In genomic region chr17:81365601-81366585, GRCh38 we compare ENCODE assay signal across 8 cellular contexts. TPM values are rescaled to one million over a fixed set of nuclear protein-coding genes. Genes with fewer than 3 reads are reported as not detected.
DNase-seq lines count a peak whose midpoint lies in the region; ATAC-seq and TF ChIP-seq lines count a peak whose summit lies in the region.

No MANE protein-coding gene starts in this region.

- H3K9ac ChIP-seq in HUES48 (ENCODE audit: low read depth, low read length): no peak overlapping the region
- H3K9ac ChIP-seq in skeletal muscle tissue (ENCODE audit: low read depth in 1 of 3, low read length in 3 of 3): peak overlapping the region in 1 of 3 donors; percentile 80

- CTCF ChIA-PET in WTC11 (lab: Charles Lee): interaction anchor here (0.6 to 1.6 kb wide), 10 partner anchors 29 to 143 kb away, joined by 3 to 7 read pairs (median 3); partner anchors contain the start of gene BAHCC1
- CTCF ChIA-PET in Caco-2 (lab: Charles Lee): no interaction called here

- no peaks in the 10 kb centered on the region for H3K36me3 ChIP-seq in HUES48 (ENCODE audit: control insufficient read depth, insufficient read depth, low read length)
- H3K36me3 ChIP-seq in skeletal muscle tissue (ENCODE audit: control insufficient read depth in 3 of 3, insufficient read depth in 3 of 3, low read length in 3 of 3): no peaks in the 10 kb centered on the region
- H3K36me3 ChIP-seq in osteoblast (ENCODE audit: insufficient read depth, low read length): no peaks in the 10 kb centered on the region
- H3K36me3 ChIP-seq in Caco-2 (ENCODE audit: control insufficient read depth, insufficient read depth, low read length): no peaks in the 10 kb centered on the region

- H3K27me3 ChIP-seq in HUES48 (ENCODE audit: control insufficient read depth, insufficient read depth, low read length) (peaks cover 20% of the 10 kb centered on the region; the same call in 1 of the 2 replicates), skeletal muscle tissue (ENCODE audit: control insufficient read depth in 3 of 3, insufficient read depth in 3 of 3, low read length in 3 of 3) (peaks cover 0 to 12% (median 10%) of the 10 kb centered on the region in 3 donors), osteoblast (ENCODE audit: insufficient read depth, low read length) (peaks cover 8% of the 10 kb centered on the region), Caco-2 (replicated peaks; ENCODE audit: control insufficient read depth, insufficient read depth, low read length) (no peaks in the 10 kb centered on the region)

- BruUV-seq in Caco-2 (replicated peaks; lab: Mats Ljungman, UMichigan): no TSS peak

- H3K4me1 Mint-ChIP-seq in WTC11 (peaks cover 6% of the 10 kb centered on the region), Caco-2 (ENCODE audit: low read depth, unreplicated experiment) (peaks cover 13% of the 10 kb centered on the region)

- no peaks in the 10 kb centered on the region for H3K36me3 Mint-ChIP-seq in WTC11
- H3K36me3 Mint-ChIP-seq in Caco-2 (ENCODE audit: insufficient read depth, unreplicated experiment): no peaks in the 10 kb centered on the region

- peak overlapping the region; percentile 54; the same call in 1 of the 2 replicates for H3K4me3 ChIP-seq in HUES48 (ENCODE audit: low read depth, low read length)
- H3K4me3 ChIP-seq in skeletal muscle tissue (ENCODE audit: low read length in 3 of 3): peak overlapping the region; percentile 54 to 76 (median 62)
- H3K4me3 ChIP-seq in osteoblast (ENCODE audit: insufficient read depth, low read length): no peak overlapping the region
- no peak overlapping the region for H3K4me3 ChIP-seq in Caco-2 (ENCODE audit: low read depth, low read length)

- H3K27ac ChIP-seq in 22Rv1 (peak overlapping the region; percentile 99), HUES48 (ENCODE audit: low read depth, low read length) (no peak overlapping the region), skeletal muscle tissue (ENCODE audit: low read depth, low read length) (no peak overlapping the region), osteoblast (ENCODE audit: low read depth, low read length) (no peak overlapping the region)

- peak overlapping the region; percentile 44 for H3K4me3 Mint-ChIP-seq in WTC11
- no peak overlapping the region for H3K4me3 Mint-ChIP-seq in Caco-2 (ENCODE audit: unreplicated experiment)

- H3K27ac Mint-ChIP-seq in WTC11 (no peak overlapping the region), Caco-2 (ENCODE audit: unreplicated experiment) (no peak overlapping the region)

- POLR2A ChIA-PET in WTC11 (lab: Charles Lee) (interaction anchor here (0.6 to 0.8 kb wide), 2 partner anchors 19 to 31 kb away, joined by 3 to 4 read pairs; no protein-coding TSS in a partner anchor), Caco-2 (lab: Charles Lee) (interaction anchor here (0.6 kb wide), 1 partner anchor 100 kb away, joined by 3 read pairs; no protein-coding TSS in a partner anchor)

- TF ChIP-seq CTCF in 22Rv1 (IDR thresholded peaks at IDR 0.05) (no peak), WTC11 (IDR thresholded peaks at IDR 0.05) (no peak), osteoblast (IDR thresholded peaks at IDR 0.05; ENCODE audit: extremely low read depth, low read depth, low read length) (no peak), Caco-2 (IDR thresholded peaks at IDR 0.05; ENCODE audit: insufficient read depth in 1 of 2, low read depth in 1 of 2, low read length in 1 of 2, severe bottlenecking in 1 of 2, unreplicated experiment in 1 of 2) (no peak)

- no peak for ATAC-seq in WTC11
- ATAC-seq in HG02938 (IDR thresholded peaks at IDR 0.05; ENCODE audit: unreplicated experiment): no peak

- no peaks in the 10 kb centered on the region for H3K79me2 ChIP-seq in osteoblast (ENCODE audit: insufficient read depth, low read length)

- H3K4me2 ChIP-seq in osteoblast (ENCODE audit: insufficient read depth, low read length): no peak overlapping the region

- H2AFZ ChIP-seq in osteoblast (ENCODE audit: low read length): no peak overlapping the region

- H3K9me3 ChIP-seq in HUES48 (ENCODE audit: control insufficient read depth, insufficient read depth, low read length): no peaks in the 10 kb centered on the region
- no peaks in the 10 kb centered on the region for H3K9me3 ChIP-seq in skeletal muscle tissue (ENCODE audit: control insufficient read depth in 3 of 3, low read length in 3 of 3)
- H3K9me3 ChIP-seq in osteoblast (ENCODE audit: low read depth, low read length): no peaks in the 10 kb centered on the region
- no peaks in the 10 kb centered on the region for H3K9me3 ChIP-seq in Caco-2

- DNase-seq in WTC11 (ENCODE audit: low spot score) (no peak), glomerular visceral epithelial cell (ENCODE audit: extremely low spot score) (peak; percentile 95), osteoblast (ENCODE audit: insufficient read length, low spot score, missing footprints) (no peak), Caco-2 (no peak)

- H3K27me3 Mint-ChIP-seq in WTC11 (ENCODE audit: low read depth) (peaks cover 26% of the 10 kb centered on the region), Caco-2 (ENCODE audit: insufficient read depth, unreplicated experiment) (no peaks in the 10 kb centered on the region)

- H3K9me3 Mint-ChIP-seq in WTC11: no peaks in the 10 kb centered on the region
- H3K9me3 Mint-ChIP-seq in Caco-2 (ENCODE audit: unreplicated experiment): no peaks in the 10 kb centered on the region

- no peaks in the 10 kb centered on the region for H4K20me1 ChIP-seq in osteoblast (ENCODE audit: insufficient read depth, low read length)

- H3K4me1 ChIP-seq in HUES48 (ENCODE audit: control insufficient read depth, insufficient read depth, low read length): peaks cover 9% of the 10 kb centered on the region
- H3K4me1 ChIP-seq in skeletal muscle tissue (ENCODE audit: control insufficient read depth in 3 of 3, insufficient read depth in 3 of 3, low read length in 3 of 3): peaks cover 10 to 13% (median 12%) of the 10 kb centered on the region in 3 donors
- no peaks in the 10 kb centered on the region for H3K4me1 ChIP-seq in osteoblast (ENCODE audit: insufficient read depth, low read length)
- peaks cover 19% of the 10 kb centered on the region for H3K4me1 ChIP-seq in Caco-2

- intact Hi-C loops in Caco-2 (cut with micrococcal nuclease; ENCODE audit: unreplicated experiment): no loop called here

TF ChIP-seq in WTC11, 78 proteins besides CTCF, POLR2A, EP300 and RAD21:
- TF ChIP-seq JAZF1 (CRISPR knock-in tag; IDR thresholded peaks at IDR 0.05): no peak
- TF ChIP-seq ZSCAN18 (CRISPR knock-in tag; IDR thresholded peaks at IDR 0.05): no peak
- no peak for TF ChIP-seq ZMAT4 (CRISPR knock-in tag; IDR thresholded peaks at IDR 0.05)
- TF ChIP-seq CBFB (CRISPR knock-in tag; IDR thresholded peaks at IDR 0.05; ENCODE audit: low read depth): no peak
- no peak for TF ChIP-seq TEAD1 (CRISPR knock-in tag; IDR thresholded peaks at IDR 0.05)

RNA-seq across cellular contexts. Expression of gene BAHCC1, which starts 29.4 kb away (rescaled TPM):
- total RNA-seq in WTC11 (2021): 17.1 to 29.8 TPM (median 21.5 TPM) in 3 replicates
- 8.4 TPM for total RNA-seq in skeletal muscle tissue
- 11.2 and 11.5 TPM in 2 replicates for total RNA-seq in osteoblast
- 10.2 and 15.5 TPM in 2 replicates for total RNA-seq in Caco-2 (2022)

Comparison
In these comparisons a context has a peak if more than half of its experiments do, and no peak if none do; other contexts are left out.
1. H3K4me3 ChIP-seq: peak in HUES48 (single experiment) and skeletal muscle tissue (3 of 3); none in osteoblast (single experiment) and Caco-2 (single experiment).